Comparison of ENCODE assay signal across 11 cellular contexts in genomic region chr9:16202913-16203734, GRCh38.
DNase-seq lines count a peak whose midpoint lies in the region; ATAC-seq, FAIRE-seq and TF ChIP-seq lines count a peak whose summit lies in the region.
"Had no signal": no experiment of that assay in that cellular context is flagged by ENCODE, and none has a peak within 500 bp of the region (broad histone marks: within the 10 kb centered on the region; RNA-seq: fewer than 3 reads in every experiment).

No MANE protein-coding gene starts in this region.

- WGBS in heart left ventricle, 4 donors: 47 to 58% (median 56%) methylated on average over 16 to 17 of the region's 17 CpGs

- H4K20me1 ChIP-seq in astrocyte (ENCODE audit: insufficient read depth, low read length): no peaks in the 10 kb centered on the region

- TF ChIP-seq CTCF in heart left ventricle (IDR thresholded peaks at IDR 0.05) (no peak), astrocyte (IDR thresholded peaks at IDR 0.05; ENCODE audit: insufficient read depth, low read depth, low read length) (no peak)

- no peaks in the 10 kb centered on the region for H3K27me3 Mint-ChIP-seq in astrocyte (ENCODE audit: low read depth, unreplicated experiment)

- peak overlapping the region; percentile 82 for H3K4me2 ChIP-seq in astrocyte (ENCODE audit: low read length)

- peak overlapping the region; percentile 52 for H2AFZ ChIP-seq in astrocyte (ENCODE audit: low read depth, low read length)

- H3K4me1 ChIP-seq in heart left ventricle (peaks cover 0 to 7% (median 0%) of the 10 kb centered on the region in 12 donors), astrocyte (ENCODE audit: insufficient read depth, low read length) (peaks cover 25% of the 10 kb centered on the region)

- ATAC-seq in heart left ventricle: peak in 3 of 4 donors; percentile 39 to 49 (median 40)
- no peak for ATAC-seq in GM18505 (IDR thresholded peaks at IDR 0.05; ENCODE audit: unreplicated experiment)

- H3K36me3 ChIP-seq in heart left ventricle: no peaks in the 10 kb centered on the region
- no peaks in the 10 kb centered on the region for H3K36me3 ChIP-seq in astrocyte (ENCODE audit: insufficient read depth, low read length)
- H3K36me3 ChIP-seq: ovary had no signal

- H3K36me3 Mint-ChIP-seq in astrocyte (ENCODE audit: low read depth, unreplicated experiment): peaks cover 2% of the 10 kb centered on the region

- intact Hi-C loops in heart left ventricle (cut with DNase I): no loop called here
- intact Hi-C loops in cardiac septum (cut with DNase I): no loop called here
- intact Hi-C loops in posterior vena cava (cut with DNase I): loop anchor here in 1 of 2 donors (10.0 kb wide), 1 partner anchor 112 kb away; no protein-coding TSS in a partner anchor

- no peaks in the 10 kb centered on the region for H3K9me3 ChIP-seq in heart left ventricle
- no peaks in the 10 kb centered on the region for H3K9me3 ChIP-seq in astrocyte (ENCODE audit: insufficient read depth, low read depth, low read length)
- H3K9me3 ChIP-seq: ovary had no signal

- FAIRE-seq in astrocyte (lab: Jason Lieb, UNC) (peak; percentile 80), urothelium cell line (lab: Jason Lieb, UNC) (no peak)

- DNase-seq in heart left ventricle (no peak), cardiac septum (ENCODE audit: low spot score) (no peak), astrocyte (ENCODE audit: low read depth) (peak; percentile 97), islet precursor cell (peak; percentile 93), urothelium cell line (ENCODE audit: low spot score) (peak; percentile 81), NCI-H1092 treated with DMSO at 0.1 percent for 48 hours (lab: John Stamatoyannopoulos, UW) (no peak), posterior vena cava (ENCODE audit: low spot score) (no peak)
- DNase-seq: AML-193, NCI-H774, ovary had no signal

- H3K4me1 Mint-ChIP-seq in astrocyte (ENCODE audit: low read depth, unreplicated experiment): peaks cover 29% of the 10 kb centered on the region

- H3K27me3 ChIP-seq in heart left ventricle (peaks cover 0 to 4% (median 0%) of the 10 kb centered on the region in 9 donors), astrocyte (ENCODE audit: insufficient read depth, low read length) (no peaks in the 10 kb centered on the region)
- H3K27me3 ChIP-seq: ovary had no signal

- no peak overlapping the region for H3K4me3 Mint-ChIP-seq in astrocyte (ENCODE audit: unreplicated experiment)

- H3K27ac Mint-ChIP-seq in astrocyte (ENCODE audit: unreplicated experiment): peak overlapping the region; percentile 12

- H3K27ac ChIP-seq in heart left ventricle (peak overlapping the region in 1 of 12 donors; percentile 39), astrocyte (ENCODE audit: low read depth, low read length) (peak overlapping the region; percentile 81)
- H3K27ac ChIP-seq: ovary had no signal

- H3K9ac ChIP-seq in astrocyte (ENCODE audit: low read length): peak overlapping the region; percentile 60

- peaks cover 2% of the 10 kb centered on the region for H3K9me3 Mint-ChIP-seq in astrocyte (ENCODE audit: unreplicated experiment)

- H3K4me3 ChIP-seq in heart left ventricle (no peak overlapping the region), astrocyte (ENCODE audit: insufficient read depth, low read depth, low read length) (no peak overlapping the region)
- H3K4me3 ChIP-seq: ovary had no signal

- TF ChIP-seq POLR2A in heart left ventricle (IDR thresholded peaks at IDR 0.05) (no peak), GM18505 (IDR thresholded peaks at IDR 0.05; ENCODE audit: borderline replicate concordance, extremely low read depth, insufficient read depth, insufficient read length) (no peak)

- H3K79me2 ChIP-seq in astrocyte (ENCODE audit: insufficient read depth, low read length): no peaks in the 10 kb centered on the region

Comparison
In these comparisons a context has a peak if more than half of its experiments do, and no peak if none do; other contexts are left out.
1. DNase-seq: peak in astrocyte (single experiment), islet precursor cell (single experiment) and urothelium cell line (single experiment); none in heart left ventricle (0 of 5), cardiac septum (single experiment), NCI-H1092 treated with DMSO at 0.1 percent for 48 hours (single experiment) and posterior vena cava (single experiment).